8 cellular contexts compared by ENCODE assay signal in the genomic region with DNA sequence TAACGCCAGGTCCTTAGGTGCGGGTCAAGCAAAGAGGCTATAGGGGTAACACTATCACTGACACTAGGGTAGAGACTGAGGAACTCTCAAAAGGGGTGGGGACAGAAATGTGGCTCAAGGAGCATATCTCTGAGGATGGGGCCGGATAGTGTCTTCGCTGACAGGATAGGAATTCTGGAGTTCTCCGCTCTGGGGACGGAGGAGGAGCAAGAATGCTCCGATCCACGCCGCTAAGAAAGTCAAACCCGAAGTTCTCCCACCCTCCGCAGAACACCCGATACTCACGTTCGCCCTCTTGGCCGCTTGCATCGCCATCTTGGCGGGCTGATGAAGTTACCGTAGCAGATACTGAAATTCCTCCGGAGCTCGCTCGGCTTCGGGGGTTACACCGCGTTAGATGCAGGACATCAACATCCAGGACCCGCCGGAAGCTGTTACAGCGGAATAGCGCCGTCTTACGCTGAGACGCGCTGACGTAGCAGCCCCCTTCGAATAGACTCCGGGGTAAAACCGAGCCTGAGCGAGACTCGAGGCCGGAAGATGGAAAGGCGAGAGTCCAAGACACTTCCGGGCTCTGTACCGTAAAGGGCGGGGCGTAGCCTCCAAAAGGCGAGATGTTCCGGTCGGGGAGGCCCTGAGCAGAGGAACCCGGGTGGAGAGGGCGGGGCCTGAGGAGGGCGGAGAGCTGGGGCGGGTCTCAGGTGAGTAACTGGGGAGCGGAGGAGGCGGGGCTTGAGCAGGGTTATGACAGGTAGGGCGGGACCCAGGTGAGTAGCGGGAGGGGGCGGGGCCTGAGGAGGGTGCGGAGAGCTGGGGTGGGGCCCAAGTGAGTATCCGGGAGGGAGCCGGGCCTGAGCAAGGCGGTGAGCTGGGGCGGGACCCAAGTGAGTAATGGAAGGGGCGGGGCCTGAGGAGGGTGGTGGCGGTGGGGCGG. TPM values are rescaled to one million over a fixed set of nuclear protein-coding genes. Genes with fewer than 3 reads are reported as not detected.
DNase-seq lines count a peak whose midpoint lies in the region; ATAC-seq lines count a peak whose summit lies in the region.

A gene with protein sequence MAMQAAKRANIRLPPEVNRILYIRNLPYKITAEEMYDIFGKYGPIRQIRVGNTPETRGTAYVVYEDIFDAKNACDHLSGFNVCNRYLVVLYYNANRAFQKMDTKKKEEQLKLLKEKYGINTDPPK (minus strand): TSS at position 412 of the 934 bp plus-strand sequence. CDS start 97 bp downstream, at position 315.

- peak within 1 kb of the TSS; percentile 86 for H3K27ac ChIP-seq in effector memory CD4-positive, alpha-beta T cell (ENCODE audit: insufficient read depth, low read length, poor library complexity, severe bottlenecking)

- peaks cover 22% of the 10 kb centered on the region for H3K36me3 ChIP-seq in effector memory CD4-positive, alpha-beta T cell (ENCODE audit: control insufficient read depth, insufficient read depth, low read length)

- H3K4me1 ChIP-seq in effector memory CD4-positive, alpha-beta T cell (ENCODE audit: control insufficient read depth, insufficient read depth, low read length, poor library complexity, severe bottlenecking), result peaks cover 7% of the 10 kb centered on the region

- H3K4me3 ChIP-seq in effector memory CD4-positive, alpha-beta T cell (ENCODE audit: insufficient read depth, low read depth, low read length, poor library complexity, severe bottlenecking), result peak within 1 kb of the TSS; percentile 80

- peak; percentile 94 for ATAC-seq in GM21360 (IDR thresholded peaks at IDR 0.05; ENCODE audit: unreplicated experiment)

- peak; percentile 100 for DNase-seq in COLO668 (lab: John Stamatoyannopoulos, UW; ENCODE audit: unreplicated experiment)
- DNase-seq in HT1080 (ENCODE audit: low read depth), result peak; percentile 98
- peak; percentile 99 for DNase-seq in NOMO-1 treated with DMSO at 0.1 percent for 48 hours (lab: John Stamatoyannopoulos, UW; ENCODE audit: unreplicated experiment)
- peak; percentile 98 to 100 for DNase-seq in activated CD8-positive, alpha-beta memory T cell treated with anti-CD3 and anti-CD28 coated beads for 4 hours (ENCODE audit: low read depth in 2 of 2)
- peak; percentile 100 for DNase-seq in effector memory CD4-positive, alpha-beta T cell
- peak; percentile 93 to 99 for DNase-seq in lung microvascular endothelial cell (ENCODE audit: low read depth in 2 of 2)
- DNase-seq in stimulated activated CD4-positive, alpha-beta T cell treated with anti-CD3 and anti-CD28 coated beads, TNF-alpha, amount 100 ng/mL, for 48 hours (ENCODE audit: low read depth in 3 of 3), result peak; percentile 97 to 100 (median 99)

- no peaks in the 10 kb centered on the region for H3K27me3 ChIP-seq in effector memory CD4-positive, alpha-beta T cell (replicated peaks; ENCODE audit: control insufficient read depth, insufficient read depth, low read length, poor library complexity, severe bottlenecking)

- H3K9me3 ChIP-seq in effector memory CD4-positive, alpha-beta T cell (ENCODE audit: control insufficient read depth, low read length), result no peaks in the 10 kb centered on the region

RNA-seq across cellular contexts. Expression of the gene that starts here (rescaled TPM):
- total RNA-seq in HT1080 (2014; rRNA removed; shearing (Covaris generic)), result 260 and 286 TPM in 2 replicates
- 338 and 377 TPM in 2 replicates for polyA plus RNA-seq in HT1080 (2015; cell fraction: cytosol; rRNA removed)
- 155 and 184 TPM in 2 replicates for polyA plus RNA-seq in HT1080 (2015; cell fraction: nucleus; rRNA removed)
- 111 and 121 TPM in 2 replicates for total RNA-seq in lung microvascular endothelial cell

Comparison
In these comparisons a context has a peak if more than half of its experiments do, and no peak if none do; other contexts are left out.
1. Peak in every context shown above with its lines: DNase-seq, ATAC-seq, H3K4me3 ChIP-seq and H3K27ac ChIP-seq.